In the genomic region with DNA sequence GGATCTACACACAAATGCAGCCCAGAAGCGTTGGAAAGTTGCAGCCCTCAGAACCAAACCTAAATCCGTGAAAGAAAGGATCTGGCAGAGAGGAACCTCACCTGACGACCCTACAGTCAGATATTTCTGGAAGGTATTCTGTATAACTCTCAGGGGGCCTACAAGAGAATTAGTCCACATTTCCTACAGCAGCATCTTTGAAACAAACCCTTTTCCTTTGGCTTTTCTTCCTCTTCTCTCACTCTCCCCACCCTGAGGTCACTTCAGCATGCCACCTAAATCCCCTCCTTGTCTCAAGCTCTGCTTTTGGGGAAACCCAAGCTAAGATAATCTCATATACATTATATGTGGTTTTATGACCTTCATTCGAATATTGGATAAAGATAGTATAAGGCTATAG, we compare ENCODE assay signal across 28 cellular contexts.
"Had no signal": no experiment of that assay in that cellular context is flagged by ENCODE, and none has a peak within 500 bp of the region (broad histone marks: within the 10 kb centered on the region; RNA-seq: fewer than 3 reads in every experiment).

No MANE protein-coding gene starts in this region.

- H3K36me3 ChIP-seq: stomach, suprapubic skin, thoracic aorta, thyroid gland, tibial artery, tibial nerve, transverse colon, upper lobe of left lung, upper lobe of right lung, uterus, vagina had no signal

- ATAC-seq: stimulated activated effector memory CD8-positive, alpha-beta T cell treated with anti-CD3 and anti-CD28 coated beads, Interleukin-12 subunit alpha, Interleukin-12 subunit beta, amount 100 ng/mL, for 72 hours; stimulated activated memory B cell treated with anti-CD40 and anti-IgM and Interleukin-4, amounts not matched to agents 10 μg/mL and 1 μg/mL and 100 μg/mL, for 72 hours; stimulated activated naive B cell treated with anti-CD40 and anti-IgM and Interleukin-4, amounts not matched to agents 10 μg/mL and 1 μg/mL and 100 μg/mL, for 72 hours; stimulated activated naive CD8-positive, alpha-beta T cell treated with anti-CD3 and anti-CD28 coated beads, Interleukin-15, amount 100 ng/mL, for 72 hours; stimulated activated naive CD8-positive, alpha-beta T cell treated with anti-CD3 and anti-CD28 coated beads, Interleukin-15, Interleukin-2, amounts not matched to agents 100 U/mL and 50 U/mL, for 24 hours; upper lobe of right lung had no signal

- H3K27ac Mint-ChIP-seq: stimulated activated effector memory CD8-positive, alpha-beta T cell treated with anti-CD3 and anti-CD28 coated beads, Interleukin-12 subunit alpha, Interleukin-12 subunit beta, amount 100 ng/mL, for 72 hours; stimulated activated memory B cell treated with anti-CD40 and anti-IgM and Interleukin-4, amounts not matched to agents 10 μg/mL and 1 μg/mL and 100 μg/mL, for 72 hours; stimulated activated naive B cell treated with anti-CD40 and anti-IgM and Interleukin-4, amounts not matched to agents 10 μg/mL and 1 μg/mL and 100 μg/mL, for 72 hours; stimulated activated naive CD8-positive, alpha-beta T cell treated with anti-CD3 and anti-CD28 coated beads, Interleukin-15, Interleukin-2, amounts not matched to agents 100 ng/mL and 50 ng/mL, for 24 hours; type B pancreatic cell had no signal

- H3K9me3 ChIP-seq: stomach, suprapubic skin, testis, thoracic aorta, thyroid gland, tibial artery, tibial nerve, transverse colon, upper lobe of left lung, upper lobe of right lung, uterus, vagina had no signal

- H3K27me3 Mint-ChIP-seq: stimulated activated memory B cell treated with anti-CD40 and anti-IgM and Interleukin-4, amounts not matched to agents 10 μg/mL and 1 μg/mL and 100 μg/mL, for 72 hours; stimulated activated naive B cell treated with anti-CD40 and anti-IgM and Interleukin-4, amounts not matched to agents 10 μg/mL and 1 μg/mL and 100 μg/mL, for 72 hours; stimulated activated naive CD8-positive, alpha-beta T cell treated with anti-CD3 and anti-CD28 coated beads, Interleukin-15, amount 100 ng/mL, for 72 hours; stimulated activated naive CD8-positive, alpha-beta T cell treated with anti-CD3 and anti-CD28 coated beads, Interleukin-15, Interleukin-2, amounts not matched to agents 100 ng/mL and 50 ng/mL, for 24 hours; type B pancreatic cell had no signal

- FAIRE-seq: urothelium cell line had no signal

- H3K4me3 Mint-ChIP-seq: stimulated activated effector memory CD8-positive, alpha-beta T cell treated with anti-CD3 and anti-CD28 coated beads, Interleukin-12 subunit alpha, Interleukin-12 subunit beta, amount 100 ng/mL, for 72 hours; stimulated activated memory B cell treated with anti-CD40 and anti-IgM and Interleukin-4, amounts not matched to agents 10 μg/mL and 1 μg/mL and 100 μg/mL, for 72 hours; stimulated activated naive B cell treated with anti-CD40 and anti-IgM and Interleukin-4, amounts not matched to agents 10 μg/mL and 1 μg/mL and 100 μg/mL, for 72 hours; stimulated activated naive CD8-positive, alpha-beta T cell treated with anti-CD3 and anti-CD28 coated beads, Interleukin-15, amount 100 ng/mL, for 72 hours; stimulated activated naive CD8-positive, alpha-beta T cell treated with anti-CD3 and anti-CD28 coated beads, Interleukin-15, Interleukin-2, amounts not matched to agents 100 ng/mL and 50 ng/mL, for 24 hours; type B pancreatic cell had no signal

- H3K36me3 Mint-ChIP-seq: stimulated activated effector memory CD8-positive, alpha-beta T cell treated with anti-CD3 and anti-CD28 coated beads, Interleukin-12 subunit alpha, Interleukin-12 subunit beta, amount 100 ng/mL, for 72 hours; stimulated activated memory B cell treated with anti-CD40 and anti-IgM and Interleukin-4, amounts not matched to agents 10 μg/mL and 1 μg/mL and 100 μg/mL, for 72 hours; stimulated activated naive B cell treated with anti-CD40 and anti-IgM and Interleukin-4, amounts not matched to agents 10 μg/mL and 1 μg/mL and 100 μg/mL, for 72 hours; type B pancreatic cell had no signal

- H3K4me1 Mint-ChIP-seq: stimulated activated effector memory CD8-positive, alpha-beta T cell treated with anti-CD3 and anti-CD28 coated beads, Interleukin-12 subunit alpha, Interleukin-12 subunit beta, amount 100 ng/mL, for 72 hours; stimulated activated memory B cell treated with anti-CD40 and anti-IgM and Interleukin-4, amounts not matched to agents 10 μg/mL and 1 μg/mL and 100 μg/mL, for 72 hours; stimulated activated naive B cell treated with anti-CD40 and anti-IgM and Interleukin-4, amounts not matched to agents 10 μg/mL and 1 μg/mL and 100 μg/mL, for 72 hours; stimulated activated naive CD8-positive, alpha-beta T cell treated with anti-CD3 and anti-CD28 coated beads, Interleukin-15, amount 100 ng/mL, for 72 hours had no signal

- H3K4me1 ChIP-seq: stomach, suprapubic skin, testis, thyroid gland, tibial artery, tibial nerve, transverse colon, upper lobe of left lung, upper lobe of right lung, uterus, vagina had no signal

- H3K27me3 ChIP-seq: stomach, suprapubic skin, testis, thyroid gland, tibial artery, tibial nerve, transverse colon, upper lobe of left lung, upper lobe of right lung, uterus, vagina had no signal

- H3K9me3 Mint-ChIP-seq: stimulated activated naive B cell treated with anti-CD40 and anti-IgM and Interleukin-4, amounts not matched to agents 10 μg/mL and 1 μg/mL and 100 μg/mL, for 72 hours; stimulated activated naive CD8-positive, alpha-beta T cell treated with anti-CD3 and anti-CD28 coated beads, Interleukin-15, amount 100 ng/mL, for 72 hours; type B pancreatic cell had no signal

- DNase-seq: stimulated activated CD4-positive, alpha-beta T cell treated with anti-CD3 and anti-CD28 coated beads, Interleukin-4, amount 100 ng/mL, for 1 hour; stimulated activated CD4-positive, alpha-beta T cell treated with anti-CD3 and anti-CD28 coated beads, Interleukin-4, amount 100 ng/mL, for 24 hours; stimulated activated CD4-positive, alpha-beta T cell treated with anti-CD3 and anti-CD28 coated beads, Interleukin-4, amount 100 ng/mL, for 4 hours; stimulated activated CD8-positive, alpha-beta memory T cell treated with anti-CD3 and anti-CD28 coated beads, Interleukin-4, amount 100 ng/mL, for 48 hours; stimulated activated naive B cell treated with anti-CD40 and anti-IgM and Interleukin-4, amounts not matched to agents 10 μg/mL and 1 μg/mL and 100 μg/mL, for 72 hours; stimulated activated naive CD4-positive, alpha-beta T cell; stimulated activated naive CD4-positive, alpha-beta T cell treated with Interleukin-2 at 50 U/mL for 16 hours; stimulated activated naive CD8-positive, alpha-beta T cell treated with anti-CD3 and anti-CD28 coated beads, Interleukin-15, amount 100 ng/mL, for 72 hours; stimulated activated naive CD8-positive, alpha-beta T cell treated with anti-CD3 and anti-CD28 coated beads, Interleukin-15, Interleukin-2, amounts not matched to agents 100 U/mL and 50 U/mL, for 24 hours; stomach; substantia nigra; testis; thyroid gland; tibial artery; transverse colon; trophoblast cell; upper lobe of left lung; upper lobe of right lung; uterus had no signal

- H3K4me3 ChIP-seq: stomach, suprapubic skin, testis, thoracic aorta, thyroid gland, tibial artery, tibial nerve, transverse colon, upper lobe of left lung, upper lobe of right lung, uterus, vagina had no signal

- H3K27ac ChIP-seq: stomach, suprapubic skin, testis, thoracic aorta, thyroid gland, tibial artery, tibial nerve, transverse colon, upper lobe of left lung, upper lobe of right lung, uterus, vagina had no signal
